Comparison of ENCODE assay signal across 8 cellular contexts in the genomic region with DNA sequence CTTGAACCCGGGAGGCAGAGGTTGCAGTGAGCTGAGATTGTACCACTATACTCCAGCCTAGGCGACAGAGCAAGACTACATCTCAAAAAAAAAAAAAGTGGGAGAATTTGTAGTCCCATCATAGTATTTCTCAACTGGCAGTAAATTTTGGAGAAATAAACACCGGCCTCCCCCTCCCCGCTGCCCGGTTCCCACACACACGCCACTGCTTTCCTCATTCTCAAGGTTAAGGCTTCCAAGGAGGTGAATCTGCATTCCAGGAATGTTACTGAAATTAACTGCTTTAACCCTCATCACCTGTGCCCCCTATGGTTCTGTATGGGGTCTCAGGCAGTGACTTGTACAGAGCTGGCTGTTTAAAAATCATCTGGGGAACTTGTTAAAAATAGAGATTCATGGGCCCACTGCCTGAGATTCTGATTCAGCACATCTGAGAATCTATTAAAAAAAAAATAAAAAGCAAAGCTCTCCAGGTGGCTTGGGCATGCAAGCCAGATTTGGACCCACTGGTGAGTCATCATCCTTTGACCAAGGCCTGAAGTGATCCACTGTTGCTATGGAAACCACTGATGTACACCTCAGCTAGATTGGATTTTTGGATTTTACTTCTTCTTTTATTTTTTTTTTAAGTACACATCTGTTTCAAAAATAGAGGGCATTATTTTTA. TPM values are rescaled to one million over a fixed set of nuclear protein-coding genes. Genes with fewer than 3 reads are reported as not detected.
A peak's percentile ranks its signal among the peaks of the same experiment; 100 is the strongest.
DNase-seq lines count a peak whose midpoint lies in the region; ATAC-seq, FAIRE-seq and TF ChIP-seq lines count a peak whose summit lies in the region.

No MANE protein-coding gene starts in this region.

- H3K36me3 ChIP-seq in bronchial epithelial cell (ENCODE audit: control insufficient read depth, insufficient read depth, low read length) (no peaks in the 10 kb centered on the region), esophagus squamous epithelium (no peaks in the 10 kb centered on the region)

- WGBS in esophagus squamous epithelium, 2 donors: 77 to 78% methylated on average over 6 of the region's 6 CpGs

- H3K4me3 ChIP-seq in AG09309 (ENCODE audit: control insufficient read depth, low read depth, low read length) (no peak overlapping the region), bronchial epithelial cell (ENCODE audit: low read depth, low read length) (no peak overlapping the region), esophagus squamous epithelium (no peak overlapping the region)

- peak overlapping the region in 2 of 4 donors; percentile 35 to 50 for H3K27ac ChIP-seq in esophagus squamous epithelium

- peaks cover 0 to 39% (median 0%) of the 10 kb centered on the region in 3 donors for H3K4me1 ChIP-seq in esophagus squamous epithelium

- TF ChIP-seq CTCF in AG09309 (IDR thresholded peaks at IDR 0.05; ENCODE audit: control insufficient read depth, insufficient read depth, low read depth, low read length, missing control alignments) (no peak), bronchial epithelial cell (IDR thresholded peaks at IDR 0.05; ENCODE audit: insufficient read depth, low read length, severe bottlenecking) (no peak), esophagus squamous epithelium (IDR thresholded peaks at IDR 0.05) (no peak)

- ATAC-seq in GM19395 (IDR thresholded peaks at IDR 0.05; ENCODE audit: unreplicated experiment) (peak; percentile 68), sciatic nerve (peak; percentile 76), GM19397 (IDR thresholded peaks at IDR 0.05; ENCODE audit: unreplicated experiment) (no peak)

- no peak for TF ChIP-seq POLR2A in esophagus squamous epithelium (IDR thresholded peaks at IDR 0.05)

- intact Hi-C loops in sciatic nerve (cut with DNase I) (no loop called here), esophagus squamous epithelium (cut with DNase I) (no loop called here)

- no peak for FAIRE-seq in bronchial epithelial cell (lab: Jason Lieb, UNC)

- H3K27me3 ChIP-seq in bronchial epithelial cell (ENCODE audit: control insufficient read depth, insufficient read depth, low read length) (no peaks in the 10 kb centered on the region), esophagus squamous epithelium (no peaks in the 10 kb centered on the region)

- peak; percentile 68 for DNase-seq in AG09309 (ENCODE audit: low read depth)
- peak; percentile 42 for DNase-seq in NCI-H1092 treated with DMSO at 0.1 percent for 48 hours (lab: John Stamatoyannopoulos, UW)
- DNase-seq in bronchial epithelial cell (ENCODE audit: low read depth): peak; percentile 51
- no peak for DNase-seq in sciatic nerve (ENCODE audit: low spot score)
- no peak for DNase-seq in NK-92 treated with Interleukin-12 subunit alpha and Interleukin-12 subunit beta, amount 100 ng/mL, for 24 hours (lab: John Stamatoyannopoulos, UW)
- DNase-seq in esophagus squamous epithelium (lab: John Stamatoyannopoulos, UW): no peak

- H3K9me3 ChIP-seq in esophagus squamous epithelium: no peaks in the 10 kb centered on the region

RNA-seq across cellular contexts. Expression of a gene that starts 50.1 kb away (rescaled TPM):
- total RNA-seq in bronchial epithelial cell: 24.2 and 26.8 TPM in 2 replicates
- total RNA-seq in sciatic nerve: 21.5 TPM
- total RNA-seq in esophagus squamous epithelium: 10 to 100 TPM; 23.0 to 30.8 (median 29.3) TPM

RNA-seq across cellular contexts. Expression of a gene that starts 54.0 kb away (rescaled TPM):
- total RNA-seq in bronchial epithelial cell: 32.4 and 43.5 TPM in 2 replicates
- 60.0 TPM for total RNA-seq in sciatic nerve
- 10 to 100 TPM; 40.1 to 55.1 (median 49.0) TPM for total RNA-seq in esophagus squamous epithelium

Comparison
In these comparisons a context has a peak if more than half of its experiments do, and no peak if none do; other contexts are left out.
1. DNase-seq: peak in AG09309 (single experiment), NCI-H1092 treated with DMSO at 0.1 percent for 48 hours (single experiment) and bronchial epithelial cell (single experiment); none in sciatic nerve (single experiment), NK-92 treated with Interleukin-12 subunit alpha and Interleukin-12 subunit beta, amount 100 ng/mL, for 24 hours (single experiment) and esophagus squamous epithelium (single experiment).